36 cellular contexts compared by ENCODE assay signal in genomic region chr2:208440716-208441115, GRCh38. TPM values are rescaled to one million over a fixed set of nuclear protein-coding genes. Genes with fewer than 3 reads are reported as not detected.
"Had no signal": no experiment of that assay in that cellular context is flagged by ENCODE, and none has a peak within 500 bp of the region (broad histone marks: within the 10 kb centered on the region; RNA-seq: fewer than 3 reads in every experiment).

No MANE protein-coding gene starts in this region.

- H2AFZ ChIP-seq: hepatocyte had no signal

- H3K4me3 Mint-ChIP-seq: mesothelial cell of epicardium; naive B cell; natural killer cell treated with Interleukin-12 subunit alpha and Interleukin-12 subunit beta and Interleukin-15 and Interleukin-18, amount 100 ng/mL, for 72 hours; neural crest cell had no signal

- H3K36me3 ChIP-seq: esophagus muscularis mucosa, gastroesophageal sphincter, heart left ventricle, left lung, prostate gland, right atrium auricular region, thoracic aorta, tibial nerve, upper lobe of left lung had no signal

- H3K9me3 ChIP-seq: esophagus muscularis mucosa, gastroesophageal sphincter, heart left ventricle, left lung, mucosa of descending colon, prostate gland, right atrium auricular region, thoracic aorta, tibial nerve, upper lobe of left lung had no signal

- H3K36me3 Mint-ChIP-seq: mesothelial cell of epicardium; naive B cell; natural killer cell treated with Interleukin-12 subunit alpha and Interleukin-12 subunit beta and Interleukin-15 and Interleukin-18, amount 100 ng/mL, for 72 hours had no signal

- H3K79me2 ChIP-seq: hepatocyte had no signal

- H3K27ac Mint-ChIP-seq: mesothelial cell of epicardium; naive B cell; natural killer cell treated with Interleukin-12 subunit alpha and Interleukin-12 subunit beta and Interleukin-15 and Interleukin-18, amount 100 ng/mL, for 72 hours had no signal

- H3K4me1 Mint-ChIP-seq: mesothelial cell of epicardium, naive B cell, neural crest cell had no signal

- H3K4me2 ChIP-seq: hepatocyte, smooth muscle cell had no signal

- H3K9me3 Mint-ChIP-seq: mesothelial cell of epicardium; naive B cell; natural killer cell treated with Interleukin-12 subunit alpha and Interleukin-12 subunit beta and Interleukin-15 and Interleukin-18, amount 100 ng/mL, for 72 hours; neural crest cell had no signal

- H3K27me3 ChIP-seq: esophagus muscularis mucosa, foreskin keratinocyte, hepatocyte, left lung, right atrium auricular region, tibial nerve, upper lobe of left lung had no signal

- DNase-seq: dorsolateral prefrontal cortex; effector CD8-positive, alpha-beta T cell; foreskin keratinocyte; heart left ventricle; left cardiac atrium; left lung; mesenchymal stem cell; mucosa of descending colon; naive B cell; nucleus accumbens; stimulated activated CD4-positive, alpha-beta T cell treated with anti-CD3 and anti-CD28 coated beads, Interleukin-12 subunit alpha, Interleukin-12 subunit beta, amount 100 ng/mL, for 4 hours; stimulated activated CD4-positive, alpha-beta T cell treated with anti-CD3 and anti-CD28 coated beads, Interleukin-1b, Interleukin-23, amount 100 ng/mL, for 48 hours; stimulated activated CD4-positive, alpha-beta T cell treated with anti-CD3 and anti-CD28 coated beads, Interleukin-4, amount 100 ng/mL, for 1 hour; stimulated activated CD8-positive, alpha-beta memory T cell treated with anti-CD3 and anti-CD28 coated beads, Interleukin-4, amount 100 ng/mL, for 48 hours; stimulated activated naive CD4-positive, alpha-beta T cell treated with Interleukin-2 at 50 U/mL for 16 hours; upper lobe of left lung had no signal

- ATAC-seq: foreskin keratinocyte; gastroesophageal sphincter; heart left ventricle; left cardiac atrium; left lung; mucosa of descending colon; natural killer cell treated with Interleukin-12 subunit alpha and Interleukin-12 subunit beta and Interleukin-15 and Interleukin-18, amount 100 ng/mL, for 72 hours; sciatic nerve had no signal

- FAIRE-seq: colon, endothelial cell of umbilical vein, urothelium cell line had no signal

- H3K4me3 ChIP-seq: dorsolateral prefrontal cortex, esophagus muscularis mucosa, gastroesophageal sphincter, heart left ventricle, hepatocyte, left lung, mucosa of descending colon, prostate gland, right atrium auricular region, smooth muscle cell, thoracic aorta, tibial nerve, upper lobe of left lung had no signal

- H3K27ac ChIP-seq: dorsolateral prefrontal cortex, esophagus muscularis mucosa, foreskin keratinocyte, gastroesophageal sphincter, heart left ventricle, hepatocyte, left lung, prostate gland, right atrium auricular region, thoracic aorta, tibial nerve, upper lobe of left lung had no signal

- H3K4me1 ChIP-seq: esophagus muscularis mucosa, foreskin keratinocyte, gastroesophageal sphincter, heart left ventricle, left lung, prostate gland, right atrium auricular region, tibial nerve, upper lobe of left lung had no signal

RNA-seq across cellular contexts. Expression of gene PTH2R, which starts 34.1 kb away (rescaled TPM):
- total RNA-seq: endothelial cell of umbilical vein; epithelial cell of proximal tubule; fibroblast of lung; foreskin keratinocyte; hepatocyte; kidney epithelial cell; left cardiac atrium; lung microvascular endothelial cell; mesothelial cell of epicardium; natural killer cell treated with Interleukin-12 subunit alpha and Interleukin-12 subunit beta and Interleukin-15 and Interleukin-18, amount 100 ng/mL, for 72 hours; neural crest cell; osteocyte; right atrium auricular region; smooth muscle cell; thoracic aorta; tibial nerve had no signal
- polyA plus RNA-seq: endothelial cell of umbilical vein, fibroblast of lung, foreskin keratinocyte, heart left ventricle, hepatocyte, smooth muscle cell had no signal
